In the genomic region with DNA sequence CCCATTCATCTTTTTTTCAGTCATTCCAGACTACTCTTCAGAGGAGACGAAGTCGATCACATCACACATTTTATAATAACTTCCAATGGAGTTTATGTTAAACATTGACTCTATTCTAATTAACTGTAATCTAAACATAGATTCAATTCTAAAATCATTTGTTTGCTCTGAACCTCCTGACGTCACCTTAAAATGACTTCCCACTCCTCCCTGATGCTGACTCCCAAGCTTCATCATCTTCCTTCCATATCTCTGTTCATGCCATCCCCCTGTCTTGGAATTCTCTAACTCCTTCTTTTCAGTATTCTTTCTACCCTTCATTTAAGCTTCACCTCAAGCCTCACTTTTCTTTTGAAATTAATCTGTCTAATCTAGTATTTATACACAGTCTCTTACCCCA, we compare ENCODE assay signal across 36 cellular contexts. TPM values are rescaled to one million over a fixed set of nuclear protein-coding genes. Genes with fewer than 3 reads are reported as not detected.
"Had no signal": no experiment of that assay in that cellular context is flagged by ENCODE, and none has a peak within 500 bp of the region (broad histone marks: within the 10 kb centered on the region; RNA-seq: fewer than 3 reads in every experiment).

No MANE protein-coding gene starts in this region.

- H3K4me1 Mint-ChIP-seq: activated B cell treated with CpG ODN at 0.5 μM for 24 hours; activated CD4-positive, alpha-beta T cell treated with anti-CD3 and anti-CD28 coated beads, Interleukin-2, amount 10 ng/mL, durations not matched to agents 24 days and 14 days; activated naive CD4-positive, alpha-beta T cell treated with anti-CD3 and anti-CD28 coated beads, Interleukin-2, amount 10 ng/mL, durations not matched to agents 7 days and 5 days; activated naive CD8-positive, alpha-beta T cell treated with anti-CD3 and anti-CD28 coated beads for 36 hours; activated T-helper 17 cell treated with anti-CD3 and anti-CD28 coated beads, Interleukin-2, amount 50 U/mL, for 72 hours had no signal

- H3K4me3 ChIP-seq: adrenal gland, body of pancreas, breast epithelium had no signal

- H3K27ac Mint-ChIP-seq: activated B cell treated with CpG ODN at 0.5 μM for 24 hours; activated CD4-positive, alpha-beta memory T cell treated with anti-CD3 and anti-CD28 coated beads for 36 hours; activated CD4-positive, alpha-beta T cell treated with anti-CD3 and anti-CD28 coated beads, Interleukin-2, amount 10 ng/mL, durations not matched to agents 24 days and 14 days; activated CD8-positive, alpha-beta T cell treated with anti-CD3 and anti-CD28 coated beads for 36 hours; activated naive CD4-positive, alpha-beta T cell treated with anti-CD3 and anti-CD28 coated beads, Interleukin-2, amount 10 ng/mL, durations not matched to agents 7 days and 5 days; activated naive CD4-positive, alpha-beta T cell treated with anti-CD3 and anti-CD28 coated beads, Interleukin-2, amount 50 U/mL, for 72 hours; activated naive CD8-positive, alpha-beta T cell treated with anti-CD3 and anti-CD28 coated beads for 36 hours; activated T-cell treated with anti-CD3 and anti-CD28 coated beads, Interleukin-2, amount 50 U/mL, for 72 hours; activated T-helper 1 cell treated with anti-CD3 and anti-CD28 coated beads, Interleukin-12 subunit alpha, Interleukin-12 subunit beta, Interleukin-2, Interleukin-4 antibody, amounts not matched to agents 30 ng/mL and 10 ng/mL and 1 ng/mL, durations not matched to agents 14 hours and 24 hours and 36 hours; activated T-helper 17 cell treated with anti-CD3 and anti-CD28 coated beads, Interleukin-2, amount 50 U/mL, for 72 hours; T-helper 1 cell treated with Interleukin-12 subunit alpha and Interleukin-12 subunit beta and Interleukin-4 antibody, amounts not matched to agents 30 μg/mL and 1 μg/mL, for 36 hours; T-helper 2 cell treated with Interferon-gamma antibody and Interleukin-4, amounts not matched to agents 5 μg/mL and 100 μg/mL, for 36 hours had no signal

- H3K27me3 ChIP-seq: adrenal gland, body of pancreas, brain microvascular endothelial cell, breast epithelium had no signal

- H3K36me3 Mint-ChIP-seq: activated CD4-positive, alpha-beta memory T cell treated with anti-CD3 and anti-CD28 coated beads for 36 hours; activated naive CD4-positive, alpha-beta T cell treated with anti-CD3 and anti-CD28 coated beads, Interleukin-2, amount 10 ng/mL, durations not matched to agents 7 days and 5 days; activated naive CD8-positive, alpha-beta T cell treated with anti-CD3 and anti-CD28 coated beads for 36 hours had no signal

- H3K27me3 Mint-ChIP-seq: activated B cell treated with CpG ODN at 0.5 μM for 24 hours; activated CD4-positive, alpha-beta memory T cell treated with anti-CD3 and anti-CD28 coated beads for 36 hours; activated CD4-positive, alpha-beta T cell treated with anti-CD3 and anti-CD28 coated beads, Interleukin-2, amount 10 ng/mL, durations not matched to agents 24 days and 14 days; activated CD8-positive, alpha-beta T cell treated with anti-CD3 and anti-CD28 coated beads for 36 hours; activated naive CD4-positive, alpha-beta T cell treated with anti-CD3 and anti-CD28 coated beads, Interleukin-2, amount 10 ng/mL, durations not matched to agents 7 days and 5 days; activated naive CD8-positive, alpha-beta T cell treated with anti-CD3 and anti-CD28 coated beads for 36 hours; activated T-helper 17 cell treated with anti-CD3 and anti-CD28 coated beads, Interleukin-2, amount 50 U/mL, for 72 hours had no signal

- ATAC-seq: activated CD8-positive, alpha-beta T cell treated with anti-CD3 and anti-CD28 coated beads for 36 hours; activated naive CD4-positive, alpha-beta T cell treated with anti-CD3 and anti-CD28 coated beads, Interleukin-2, amount 50 U/mL, for 72 hours; activated T-cell treated with anti-CD3 and anti-CD28 coated beads, Interleukin-2, amount 50 U/mL, for 4 hours; activated T-cell treated with anti-CD3 and anti-CD28 coated beads, Interleukin-2, amount 50 U/mL, for 72 hours; activated T-helper 17 cell treated with anti-CD3 and anti-CD28 coated beads, Interleukin-2, amount 50 U/mL, for 72 hours; body of pancreas had no signal

- H3K27ac ChIP-seq: adrenal gland, body of pancreas, brain microvascular endothelial cell, breast epithelium, VCaP had no signal

- H3K36me3 ChIP-seq: adrenal gland, brain microvascular endothelial cell, breast epithelium had no signal

- H3K4me1 ChIP-seq: adrenal gland, body of pancreas, breast epithelium had no signal

- DNase-seq: activated B cell treated with CpG ODN at 0.5 μM for 24 hours; activated CD4-positive, alpha-beta memory T cell treated with anti-CD3 and anti-CD28 coated beads for 36 hours; activated CD4-positive, alpha-beta T cell treated with anti-CD3 and anti-CD28 coated beads for 4 hours; activated CD4-positive, alpha-beta T cell treated with anti-CD3 and anti-CD28 coated beads, Interleukin-2, amount 10 ng/mL, durations not matched to agents 24 days and 14 days; activated CD4-positive, alpha-beta T cell treated with anti-CD3 and anti-CD28 coated beads, Interleukin-2, amount 50 U/mL, for 1 hour; activated CD4-positive, alpha-beta T cell treated with anti-CD3 and anti-CD28 coated beads, Interleukin-2, amount 50 U/mL, for 4 hours; activated CD4-positive, CD25-positive, alpha-beta regulatory T cell treated with anti-CD3 and anti-CD28 coated beads, Interleukin-2, amount 50 U/mL, for 72 hours; activated CD8-positive, alpha-beta memory T cell treated with anti-CD3 and anti-CD28 coated beads, Interleukin-2, amount 50 U/mL, for 4 hours; activated CD8-positive, alpha-beta T cell treated with anti-CD3 and anti-CD28 coated beads for 36 hours; activated effector memory CD4-positive, alpha-beta T cell treated with anti-CD3 and anti-CD28 coated beads, Interleukin-2, amount 50 U/mL, for 16 hours; activated gamma-delta T cell treated with Interleukin-2 at 50 U/mL for 16 hours; activated naive CD4-positive, alpha-beta T cell; activated naive CD4-positive, alpha-beta T cell treated with anti-CD3 and anti-CD28 coated beads, Interleukin-2, amount 10 ng/mL, durations not matched to agents 7 days and 5 days; activated naive CD8-positive, alpha-beta T cell treated with anti-CD3 and anti-CD28 coated beads for 36 hours; activated T-cell treated with anti-CD3 and anti-CD28 coated beads for 4 hours; activated T-cell treated with anti-CD3 and anti-CD28 coated beads, Interleukin-2, amount 50 U/mL, for 1 hour; activated T-cell treated with anti-CD3 and anti-CD28 coated beads, Interleukin-2, amount 50 U/mL, for 4 hours; activated T-cell treated with anti-CD3 and anti-CD28 coated beads, Interleukin-2, amount 50 U/mL, for 72 hours; adrenal gland; amniotic stem cell; aorta; body of pancreas; brain microvascular endothelial cell; central memory CD4-positive, alpha-beta T cell; T-helper 1 cell; T-helper 2 cell; T-helper 9 cell had no signal

- H3K4me3 Mint-ChIP-seq: activated B cell treated with CpG ODN at 0.5 μM for 24 hours; activated CD4-positive, alpha-beta memory T cell treated with anti-CD3 and anti-CD28 coated beads for 36 hours; activated CD4-positive, alpha-beta T cell treated with anti-CD3 and anti-CD28 coated beads, Interleukin-2, amount 10 ng/mL, durations not matched to agents 24 days and 14 days; activated CD8-positive, alpha-beta T cell treated with anti-CD3 and anti-CD28 coated beads for 36 hours; activated naive CD4-positive, alpha-beta T cell treated with anti-CD3 and anti-CD28 coated beads, Interleukin-2, amount 10 ng/mL, durations not matched to agents 7 days and 5 days; activated naive CD8-positive, alpha-beta T cell treated with anti-CD3 and anti-CD28 coated beads for 36 hours; activated T-cell treated with anti-CD3 and anti-CD28 coated beads, Interleukin-2, amount 50 U/mL, for 4 hours; activated T-cell treated with anti-CD3 and anti-CD28 coated beads, Interleukin-2, amount 50 U/mL, for 72 hours; activated T-helper 1 cell treated with anti-CD3 and anti-CD28 coated beads, Interleukin-12 subunit alpha, Interleukin-12 subunit beta, Interleukin-2, Interleukin-4 antibody, amounts not matched to agents 30 ng/mL and 10 ng/mL and 1 ng/mL, durations not matched to agents 14 hours and 24 hours and 36 hours; activated T-helper 17 cell treated with anti-CD3 and anti-CD28 coated beads, Interleukin-2, amount 50 U/mL, for 72 hours; T-helper 1 cell treated with Interleukin-12 subunit alpha and Interleukin-12 subunit beta and Interleukin-4 antibody, amounts not matched to agents 30 μg/mL and 1 μg/mL, for 36 hours; T-helper 2 cell treated with Interferon-gamma antibody and Interleukin-4, amounts not matched to agents 5 μg/mL and 100 μg/mL, for 36 hours had no signal

- H3K9me3 Mint-ChIP-seq: activated naive CD4-positive, alpha-beta T cell treated with anti-CD3 and anti-CD28 coated beads, Interleukin-2, amount 10 ng/mL, durations not matched to agents 7 days and 5 days; activated naive CD4-positive, alpha-beta T cell treated with anti-CD3 and anti-CD28 coated beads, Interleukin-2, amount 50 U/mL, for 72 hours; activated T-cell treated with anti-CD3 and anti-CD28 coated beads, Interleukin-2, amount 50 U/mL, for 4 hours; activated T-helper 1 cell treated with anti-CD3 and anti-CD28 coated beads, Interleukin-12 subunit alpha, Interleukin-12 subunit beta, Interleukin-2, Interleukin-4 antibody, amounts not matched to agents 30 ng/mL and 10 ng/mL and 1 ng/mL, durations not matched to agents 14 hours and 24 hours and 36 hours; activated T-helper 17 cell treated with anti-CD3 and anti-CD28 coated beads, Interleukin-2, amount 50 U/mL, for 72 hours; T-helper 1 cell treated with Interleukin-12 subunit alpha and Interleukin-12 subunit beta and Interleukin-4 antibody, amounts not matched to agents 30 μg/mL and 1 μg/mL, for 36 hours; T-helper 2 cell treated with Interferon-gamma antibody and Interleukin-4, amounts not matched to agents 5 μg/mL and 100 μg/mL, for 36 hours had no signal

- H3K9me3 ChIP-seq: adrenal gland, body of pancreas had no signal

RNA-seq across cellular contexts. Expression of gene PLPPR5, which starts 45.1 kb away (rescaled TPM):
- total RNA-seq: activated B cell treated with CpG ODN at 0.5 μM for 24 hours; activated CD4-positive, alpha-beta memory T cell treated with anti-CD3 and anti-CD28 coated beads for 36 hours; activated CD4-positive, alpha-beta T cell treated with anti-CD3 and anti-CD28 coated beads, Interleukin-2, amount 10 ng/mL, durations not matched to agents 24 days and 14 days; activated CD8-positive, alpha-beta memory T cell treated with anti-CD3 and anti-CD28 coated beads for 36 hours; activated naive CD4-positive, alpha-beta T cell treated with anti-CD3 and anti-CD28 coated beads, Interleukin-2, amount 50 U/mL, for 72 hours; activated naive CD8-positive, alpha-beta T cell treated with anti-CD3 and anti-CD28 coated beads for 36 hours; activated T-cell treated with anti-CD3 and anti-CD28 coated beads, Interleukin-2, amount 50 U/mL, for 4 hours; activated T-cell treated with anti-CD3 and anti-CD28 coated beads, Interleukin-2, amount 50 U/mL, for 72 hours; activated T-helper 1 cell treated with anti-CD3 and anti-CD28 coated beads, Interleukin-12 subunit alpha, Interleukin-12 subunit beta, Interleukin-2, Interleukin-4 antibody, amounts not matched to agents 30 ng/mL and 10 ng/mL and 1 ng/mL, durations not matched to agents 14 hours and 24 hours and 36 hours; activated T-helper 17 cell treated with anti-CD3 and anti-CD28 coated beads, Interleukin-2, amount 50 U/mL, for 72 hours; aorta; breast epithelium; cardiac septum had no signal
